8 cellular contexts compared by ENCODE assay signal in the genomic region with DNA sequence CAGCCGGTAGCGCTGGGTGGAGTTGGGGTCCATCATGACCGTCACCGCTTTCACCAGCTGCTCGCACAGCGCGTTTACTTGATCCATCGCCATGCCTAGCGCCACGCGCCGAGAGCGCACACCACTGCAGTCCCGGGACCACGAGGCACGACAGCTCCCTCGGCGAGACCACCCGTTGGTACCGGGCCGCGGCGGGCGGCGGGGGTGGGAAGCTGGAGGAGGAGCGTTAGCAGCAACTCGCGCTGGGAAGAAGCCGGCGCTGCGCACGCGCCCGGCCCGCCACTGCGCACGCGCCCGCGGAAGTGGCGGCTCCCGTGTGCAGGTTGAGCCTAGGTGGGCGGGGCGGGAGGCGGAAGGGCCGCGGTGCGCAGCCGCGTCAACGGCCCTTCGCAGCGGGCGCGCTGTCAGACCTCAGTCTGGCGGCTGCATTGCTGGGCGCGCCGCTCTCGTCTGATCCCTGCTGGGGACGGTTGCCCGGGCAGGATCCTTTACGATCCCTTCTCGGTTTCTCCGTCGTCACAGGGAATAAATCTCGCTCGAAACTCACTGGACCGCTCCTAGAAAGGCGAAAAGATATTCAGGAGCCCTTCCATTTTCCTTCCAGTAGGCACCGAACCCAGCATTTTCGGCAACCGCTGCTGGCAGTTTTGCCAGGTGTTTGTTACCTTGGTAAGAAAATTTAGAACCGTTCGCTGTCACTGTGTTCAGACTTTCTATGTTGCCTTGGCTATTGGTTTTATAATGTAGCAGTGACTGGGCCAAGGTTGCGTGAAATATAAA. TPM values are rescaled to one million over a fixed set of nuclear protein-coding genes. Genes with fewer than 3 reads are reported as not detected.
A peak's percentile ranks its signal among the peaks of the same experiment; 100 is the strongest.
DNase-seq lines count a peak whose midpoint lies in the region; ATAC-seq and TF ChIP-seq lines count a peak whose summit lies in the region.

A gene (plus strand): TSS at position 414 of the 780 bp plus-strand sequence. CDS start 6,135 bp downstream, outside the sequence.
A gene (minus strand): TSS at position 267 of the 780 bp plus-strand sequence. CDS start 174 bp downstream, at position 93.

- DNase-seq in DMS153 (lab: John Stamatoyannopoulos, UW) = peak; percentile 85
- DNase-seq in Jurkat, Clone E6-1 (ENCODE audit: low read depth, low spot score) = peak; percentile 83
- peak; percentile 96 for DNase-seq in PC-3
- peak; percentile 93 for DNase-seq in activated T-cell treated with anti-CD3 and anti-CD28 coated beads for 48 hours (ENCODE audit: low read depth)
- no peak for DNase-seq in epithelial cell of proximal tubule (ENCODE audit: low read depth)
- DNase-seq in mucosa of gallbladder (ENCODE audit: low spot score) = peak; percentile 92
- peak; percentile 90 for DNase-seq in stimulated activated CD8-positive, alpha-beta memory T cell treated with anti-CD3 and anti-CD28 coated beads, Interleukin-4, amount 100 ng/mL, for 24 hours (ENCODE audit: low read depth)

- POLR2A ChIA-PET in PC-3 (lab: Charles Lee; ENCODE audit: unreplicated experiment) = interaction anchor here (0.8 kb wide), 1 partner anchor 53 kb away, joined by 3 read pairs; a partner anchor contains a TSS

- H3K9ac ChIP-seq in PC-3 (ENCODE audit: low read length) = peak within 1 kb of the TSS; percentile 83

- peaks cover 76% of the 10 kb centered on the region for H3K79me2 ChIP-seq in PC-3 (ENCODE audit: low read length)

- ATAC-seq in GM21619 (IDR thresholded peaks at IDR 0.05; ENCODE audit: unreplicated experiment) (peak; percentile 85), PC-3 (peak; percentile 97)

- no peaks in the 10 kb centered on the region for H3K9me3 ChIP-seq in PC-3 (ENCODE audit: low read length)

- CTCF ChIA-PET in PC-3 (lab: Charles Lee) = no interaction called here

- H3F3A ChIP-seq in PC-3 (ENCODE audit: low read length, unreplicated experiment) = no peaks in the 10 kb centered on the region

- peak within 1 kb of the TSS; percentile 96 for H3K4me3 ChIP-seq in Jurkat, Clone E6-1 (ENCODE audit: low read length)
- H3K4me3 ChIP-seq in PC-3 (ENCODE audit: low read length) (peak within 1 kb of the TSS; percentile 81), epithelial cell of proximal tubule (ENCODE audit: low read depth, low read length) (peak within 1 kb of the TSS; percentile 98)

- H2AFZ ChIP-seq in PC-3 (ENCODE audit: low read length) = peak within 1 kb of the TSS; percentile 93

- H3K4me1 ChIP-seq in PC-3 (ENCODE audit: insufficient read depth, low read length) = peaks cover 17% of the 10 kb centered on the region

- H3K27ac ChIP-seq in PC-3 (ENCODE audit: low read length) = peak within 1 kb of the TSS; percentile 31

- peak; percentile 34; the same call in 1 of the 2 replicates for TF ChIP-seq CTCF in PC-3 (conservative IDR thresholded peaks at IDR 0.05; ENCODE audit: low read depth, low read length)
- TF ChIP-seq CTCF in epithelial cell of proximal tubule (conservative IDR thresholded peaks at IDR 0.05; ENCODE audit: low read depth, low read length) = peak; percentile 37

- H3K27me3 ChIP-seq in PC-3 (ENCODE audit: low read length) = no peaks in the 10 kb centered on the region

- TSS peak; percentile 80 for BruUV-seq in PC-3 (replicated peaks; lab: Mats Ljungman, UMichigan)

- H3K36me3 ChIP-seq in PC-3 (ENCODE audit: low read depth, low read length) = peaks cover 23% of the 10 kb centered on the region

- no peaks in the 10 kb centered on the region for H4K20me1 ChIP-seq in PC-3 (ENCODE audit: low read length)

- peak within 1 kb of the TSS; percentile 98 for H3K4me2 ChIP-seq in PC-3 (ENCODE audit: low read length)

- intact Hi-C loops in PC-3 (cut with micrococcal nuclease) = no loop called here

- no peaks in the 10 kb centered on the region for H3K9me2 ChIP-seq in PC-3 (replicated peaks; ENCODE audit: low read length)

RNA-seq across cellular contexts. Expression of the first gene that starts in this region (rescaled TPM):
- 18.5 TPM for polyA plus RNA-seq in Jurkat, Clone E6-1 (2012; ENCODE audit: insufficient read depth, insufficient read length)
- total RNA-seq in PC-3 (2014; rRNA removed) (8.2 and 12.1 TPM in 2 replicates), epithelial cell of proximal tubule (19.7 and 57.8 TPM in 2 replicates), mucosa of gallbladder (12.9 TPM)

RNA-seq across cellular contexts. Expression of the second gene that starts in this region (rescaled TPM):
- polyA plus RNA-seq in Jurkat, Clone E6-1 (2012; ENCODE audit: insufficient read depth, insufficient read length) = 66.4 TPM
- total RNA-seq in PC-3 (2014; rRNA removed) (42.3 and 50.6 TPM in 2 replicates), epithelial cell of proximal tubule (33.5 and 35.7 TPM in 2 replicates), mucosa of gallbladder (31.6 TPM)
